ENCODE assay signal across 8 cellular contexts in genomic region chr22:31080164-31080847, GRCh38. TPM values are rescaled to one million over a fixed set of nuclear protein-coding genes. Genes with fewer than 3 reads are reported as not detected.
A peak's percentile ranks its signal among the peaks of the same experiment; 100 is the strongest.
DNase-seq lines count a peak whose midpoint lies in the region; ATAC-seq and TF ChIP-seq lines count a peak whose summit lies in the region.

No MANE protein-coding gene starts in this region.

- DNase-seq in epithelial cell of proximal tubule (ENCODE audit: low read depth) (no peak), progenitor cell of endocrine pancreas (ENCODE audit: low spot score, unreplicated experiment) (no peak), A172 (ENCODE audit: low spot score) (no peak), NCI-H69 (lab: John Stamatoyannopoulos, UW) (no peak), NCI-H524 (lab: John Stamatoyannopoulos, UW) (no peak)

- no peaks in the 10 kb centered on the region for H3K36me3 ChIP-seq in OCI-LY3 (replicated peaks; ENCODE audit: low read depth, low read length)

- peak overlapping the region; percentile 68; the same call in 1 of the 2 replicates for H2AFZ ChIP-seq in OCI-LY3 (ENCODE audit: low read depth, low read length)

- H3K4me2 ChIP-seq in OCI-LY3 (ENCODE audit: low read length), result peak overlapping the region; percentile 93

- H3K4me1 ChIP-seq in OCI-LY3 (ENCODE audit: low read length), result peaks cover 29% of the 10 kb centered on the region

- no peaks in the 10 kb centered on the region for H3K27me3 ChIP-seq in OCI-LY3 (ENCODE audit: low read depth, low read length)

- peaks cover 41% of the 10 kb centered on the region for H3K4me1 Mint-ChIP-seq in progenitor cell of endocrine pancreas (ENCODE audit: low read depth)

- no peak for TF ChIP-seq CTCF in GM12875 (IDR thresholded peaks at IDR 0.05; ENCODE audit: borderline replicate concordance, insufficient read depth, low read depth, low read length)
- TF ChIP-seq CTCF in OCI-LY3 (IDR thresholded peaks at IDR 0.05; ENCODE audit: low read depth, low read length), result no peak
- no peak for TF ChIP-seq CTCF in epithelial cell of proximal tubule (conservative IDR thresholded peaks at IDR 0.05; ENCODE audit: low read depth, low read length)
- TF ChIP-seq CTCF in progenitor cell of endocrine pancreas (IDR thresholded peaks at IDR 0.05; ENCODE audit: unreplicated experiment), result no peak

- no peaks in the 10 kb centered on the region for H3K9me3 Mint-ChIP-seq in progenitor cell of endocrine pancreas (ENCODE audit: low read depth)

- H3K4me3 ChIP-seq in GM12875 (ENCODE audit: low read depth, low read length), result peak overlapping the region; percentile 64
- H3K4me3 ChIP-seq in OCI-LY3 (ENCODE audit: low read length), result peak overlapping the region; percentile 86
- H3K4me3 ChIP-seq in epithelial cell of proximal tubule (ENCODE audit: low read depth, low read length), result peak overlapping the region; percentile 96

- peaks cover 20% of the 10 kb centered on the region for H3K79me2 ChIP-seq in OCI-LY3 (ENCODE audit: low read length)

- 0 out of 2 replicates have a peak overlapping the region, but pooled peaks have one; percentile 33 for H3K27ac ChIP-seq in OCI-LY3 (ENCODE audit: low read length)

- no peaks in the 10 kb centered on the region for H3K9me3 ChIP-seq in OCI-LY3 (ENCODE audit: insufficient read depth, low read length)

- no peak for ATAC-seq in HG03432 (IDR thresholded peaks at IDR 0.05; ENCODE audit: unreplicated experiment)

- no peaks in the 10 kb centered on the region for H3K27me3 Mint-ChIP-seq in progenitor cell of endocrine pancreas

- H3K4me3 Mint-ChIP-seq in progenitor cell of endocrine pancreas (ENCODE audit: low read depth), result peak overlapping the region; percentile 87

- no peaks in the 10 kb centered on the region for H4K20me1 ChIP-seq in OCI-LY3 (ENCODE audit: insufficient read depth, low read length)

- peak overlapping the region; percentile 100 for H3K27ac Mint-ChIP-seq in progenitor cell of endocrine pancreas

- H3K36me3 Mint-ChIP-seq in progenitor cell of endocrine pancreas (ENCODE audit: insufficient read depth), result no peaks in the 10 kb centered on the region

- H3K9ac ChIP-seq in OCI-LY3 (ENCODE audit: low read length), result peak overlapping the region; percentile 76

RNA-seq across cellular contexts. Expression of gene SMTN, which starts 0.8 kb away (rescaled TPM):
- total RNA-seq in epithelial cell of proximal tubule (138 and 166 TPM in 2 replicates), progenitor cell of endocrine pancreas (40.8 and 48.0 TPM in 2 replicates)
- 55.8 and 61.1 TPM in 2 replicates for total RNA-seq in A172 (2014; rRNA removed; shearing (Covaris generic))

RNA-seq across cellular contexts. Expression of gene SELENOM, which starts 27.1 kb away (rescaled TPM):
- 18.9 and 56.3 TPM in 2 replicates for total RNA-seq in epithelial cell of proximal tubule
- 3.1 and 3.7 TPM in 2 replicates for total RNA-seq in progenitor cell of endocrine pancreas
- 128 and 162 TPM in 2 replicates for total RNA-seq in A172 (2014; rRNA removed; shearing (Covaris generic))

RNA-seq across cellular contexts. Expression of gene INPP5J, which starts 42.5 kb away (rescaled TPM):
- total RNA-seq in epithelial cell of proximal tubule, result 1.2 and 3.0 TPM in 2 replicates
- total RNA-seq in progenitor cell of endocrine pancreas, result 14.8 and 17.9 TPM in 2 replicates
- 0.33 and 1.3 TPM in 2 replicates for total RNA-seq in A172 (2014; rRNA removed; shearing (Covaris generic))
